8 cellular contexts compared by ENCODE assay signal in the genomic region with DNA sequence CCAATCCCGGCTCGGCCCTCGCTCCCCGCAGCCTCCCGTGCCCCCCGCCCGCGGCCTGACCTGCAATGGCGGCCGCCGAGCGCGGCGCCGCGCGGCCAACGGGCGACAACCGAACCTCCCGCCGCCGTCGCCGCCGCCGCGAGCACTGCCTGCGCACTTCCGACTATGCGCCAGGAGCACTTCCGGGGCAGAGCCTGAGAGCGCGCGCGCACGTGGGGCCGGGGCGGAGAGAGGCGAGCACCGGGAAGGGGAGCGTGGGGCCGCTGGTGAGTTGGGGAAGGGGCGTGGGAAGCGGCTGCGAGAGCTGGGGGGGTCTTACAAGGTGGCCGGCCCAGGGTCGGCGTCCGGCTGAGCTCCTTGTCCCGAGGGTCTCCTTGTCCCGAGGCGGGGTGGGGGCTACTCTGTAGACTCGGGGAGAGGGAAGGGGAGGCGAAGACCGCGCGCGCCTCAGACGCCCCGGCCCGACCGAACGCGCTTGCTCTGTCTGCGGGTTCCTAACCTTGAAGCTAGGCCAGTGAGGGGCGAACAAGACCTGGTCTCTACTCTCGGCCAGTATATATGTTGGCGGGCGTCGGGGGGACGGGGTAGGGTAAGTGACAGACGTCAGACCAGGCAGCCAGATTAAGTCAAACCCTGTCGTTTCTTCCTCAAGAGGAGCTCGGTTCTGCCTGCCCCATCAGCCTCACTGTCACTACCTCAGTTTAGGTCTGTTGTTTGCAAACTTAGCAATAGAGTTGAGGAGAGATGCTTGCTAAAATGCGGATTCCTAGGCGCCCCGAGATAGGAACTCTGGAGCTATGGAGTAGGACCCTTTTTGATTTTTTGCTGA. TPM values are rescaled to one million over a fixed set of nuclear protein-coding genes. Genes with fewer than 3 reads are reported as not detected.
DNase-seq lines count a peak whose midpoint lies in the region; ATAC-seq and TF ChIP-seq lines count a peak whose summit lies in the region.

A gene with protein sequence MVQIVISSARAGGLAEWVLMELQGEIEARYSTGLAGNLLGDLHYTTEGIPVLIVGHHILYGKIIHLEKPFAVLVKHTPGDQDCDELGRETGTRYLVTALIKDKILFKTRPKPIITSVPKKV (minus strand): TSS at position 165 of the 829 bp plus-strand sequence. CDS start 11,130 bp downstream, outside the sequence.
A gene (plus strand): TSS at position 226 of the 829 bp plus-strand sequence. CDS start 811 bp downstream, outside the sequence.

- H3K4me3 ChIP-seq in astrocyte of the cerebellum (ENCODE audit: low read depth, low read length) = peak within 1 kb of the TSS; percentile 82

- DNase-seq in GM13976 (ENCODE audit: low spot score) (peak; percentile 93), NCI-H1436 (lab: John Stamatoyannopoulos, UW) (peak; percentile 80), T1000 (lab: John Stamatoyannopoulos, UW) (peak; percentile 55), astrocyte of the cerebellum (ENCODE audit: low read depth) (peak; percentile 27), hypothalamus (lab: John Stamatoyannopoulos, UW) (peak; percentile 38 to 89 (median 74)), sciatic nerve (ENCODE audit: low spot score) (peak; percentile 93)

- peak; percentile 93 for ATAC-seq in HG02678 (IDR thresholded peaks at IDR 0.05; ENCODE audit: unreplicated experiment)
- peak; percentile 97 for ATAC-seq in sciatic nerve
- no peak for ATAC-seq in GM18870 (IDR thresholded peaks at IDR 0.05; ENCODE audit: unreplicated experiment)

- intact Hi-C loops in sciatic nerve (cut with DNase I) = no loop called here

- TF ChIP-seq CTCF in GM13976 (IDR thresholded peaks at IDR 0.05; ENCODE audit: borderline replicate concordance, control extremely low read depth, extremely low read depth, insufficient read depth, missing control alignments) = no peak
- TF ChIP-seq CTCF in astrocyte of the cerebellum (IDR thresholded peaks at IDR 0.05; ENCODE audit: low read depth, low read length, missing control alignments) = no peak

- in situ Hi-C loops in GM13976 (cut with MboI; ENCODE audit: low sequenced_read_pairs, unreplicated experiment) (no loop called here), astrocyte of the cerebellum (cut with HindIII; ENCODE audit: low sequenced_read_pairs) (no loop called here)

RNA-seq across cellular contexts. Expression of the first gene that starts in this region (rescaled TPM):
- total RNA-seq in sciatic nerve = 65.1 TPM

RNA-seq across cellular contexts. Expression of the second gene that starts in this region (rescaled TPM):
- total RNA-seq in sciatic nerve = 40.1 TPM

Comparison
In these comparisons a context has a peak if more than half of its experiments do, and no peak if none do; other contexts are left out.
1. DNase-seq: peak in every context shown above with its lines; median percentile 93 in GM13976; 93 in sciatic nerve; 80 in NCI-H1436; 74 in hypothalamus; 55 in T1000; 27 in astrocyte of the cerebellum.